9 cellular contexts compared by ENCODE assay signal in genomic region chr7:1961776-1962276, GRCh38.
DNase-seq lines count a peak whose midpoint lies in the region; ATAC-seq, FAIRE-seq and TF ChIP-seq lines count a peak whose summit lies in the region.
"Had no signal": no experiment of that assay in that cellular context is flagged by ENCODE, and none has a peak within 500 bp of the region (broad histone marks: within the 10 kb centered on the region; RNA-seq: fewer than 3 reads in every experiment).

No MANE protein-coding gene starts in this region.

- peak; percentile 66 for FAIRE-seq in K562 (lab: Jason Lieb, UNC)

- POLR2A ChIA-PET in K562 (lab: Yijun Ruan, JAX) = no interaction called here

- H3K79me2 ChIP-seq in GM23248 (ENCODE audit: insufficient read depth) (no peaks in the 10 kb centered on the region), K562 (ENCODE audit: control insufficient read depth, insufficient read depth, low read length) (no peaks in the 10 kb centered on the region), GM23338 (replicated peaks; ENCODE audit: insufficient read depth) (no peaks in the 10 kb centered on the region; the same call in none of the 2 replicates)

- H3K4me2 ChIP-seq in GM23248 (ENCODE audit: unreplicated experiment) (no peak overlapping the region), K562 (ENCODE audit: insufficient read depth, low read length) (no peak overlapping the region), GM23338 (no peak overlapping the region)

- H3K36me3 ChIP-seq in GM23248 (ENCODE audit: low read depth) = no peaks in the 10 kb centered on the region
- peaks cover 7% of the 10 kb centered on the region; the same call in 2 of the 3 replicates for H3K36me3 ChIP-seq in K562 (ENCODE audit: control insufficient read depth, insufficient read depth, low read length)
- H3K36me3 ChIP-seq in GM23338 (ENCODE audit: insufficient read depth) = no peaks in the 10 kb centered on the region
- H3K36me3 ChIP-seq in right atrium auricular region = no peaks in the 10 kb centered on the region

- no peak for TF ChIP-seq RAD21 in K562 (CRISPR knock-in tag; conservative IDR thresholded peaks at IDR 0.05 in 1 of 2, IDR thresholded peaks at IDR 0.05 in 1 of 2)

- H3K27me3 ChIP-seq in GM23248 (replicated peaks; ENCODE audit: insufficient read depth) (no peaks in the 10 kb centered on the region), K562 (ENCODE audit: control insufficient read depth in 2 of 2, insufficient read depth in 2 of 2, low read length in 2 of 2) (no peaks in the 10 kb centered on the region), GM23338 (ENCODE audit: insufficient read depth) (no peaks in the 10 kb centered on the region), right atrium auricular region (no peaks in the 10 kb centered on the region)

- no peaks in the 10 kb centered on the region; the same call in 1 of the 3 replicates for H3K9me3 Mint-ChIP-seq in GM23338

- peaks cover 6% of the 10 kb centered on the region for H3K27me3 Mint-ChIP-seq in GM23338 (ENCODE audit: insufficient read depth, low read depth, poor library complexity)

- ATAC-seq in K562 (no peak), GM23338 (no peak)

- H3K4me3 ChIP-seq in GM23248 (no peak overlapping the region), K562 (no peak overlapping the region), GM23338 (no peak overlapping the region), right atrium auricular region (no peak overlapping the region)

- no peak overlapping the region for H2AFZ ChIP-seq in GM23248
- H2AFZ ChIP-seq in K562 (ENCODE audit: low read depth, low read length) = no peak overlapping the region
- H2AFZ ChIP-seq in GM23338 = no peak overlapping the region

- no peak for TF ChIP-seq POLR2A in K562 (conservative IDR thresholded peaks at IDR 0.05)

- H3K27ac Mint-ChIP-seq in GM23338 = no peak overlapping the region

- H4K20me1 ChIP-seq in GM23248 (ENCODE audit: insufficient read depth) = no peaks in the 10 kb centered on the region
- H4K20me1 ChIP-seq in K562 (replicated peaks; ENCODE audit: control insufficient read depth, insufficient read depth, low read length) = no peaks in the 10 kb centered on the region
- H4K20me1 ChIP-seq in GM23338 (replicated peaks; ENCODE audit: insufficient read depth) = no peaks in the 10 kb centered on the region; the same call in 1 of the 2 replicates

- peaks cover 14% of the 10 kb centered on the region for H3K36me3 Mint-ChIP-seq in GM23338 (ENCODE audit: low read depth)

- in situ Hi-C loops in GM23248 (cut with MboI) = no loop called here
- in situ Hi-C loops in K562 (cut with MboI) = no loop called here

- BruUV-seq in K562 (replicated peaks; lab: Mats Ljungman, UMichigan) = no TSS peak

- H3K9ac ChIP-seq in GM23248 = peak overlapping the region; percentile 74
- H3K9ac ChIP-seq in K562 (ENCODE audit: insufficient read depth in 1 of 2, low read depth in 2 of 2, low read length in 2 of 2) = no peak overlapping the region

- CTCF ChIA-PET in K562 (lab: Yijun Ruan, JAX; ENCODE audit: low intra/inter-chr PET ratio) = no interaction called here

- H3K27ac ChIP-seq in GM23248 = peak overlapping the region; percentile 99
- no peak overlapping the region for H3K27ac ChIP-seq in K562 (ENCODE audit: extremely low read depth, low read depth, low read length)
- H3K27ac ChIP-seq in GM23338 (ENCODE audit: low read depth) = no peak overlapping the region
- H3K27ac ChIP-seq in right atrium auricular region = no peak overlapping the region

- no peak overlapping the region for H3K4me3 Mint-ChIP-seq in GM23338

- DNase-seq in GM23248 = peak; percentile 86
- peak in 3 of 4 experiments; percentile 20 to 50 (median 21) for DNase-seq in activated CD4-positive, CD25-positive, alpha-beta regulatory T cell (lab: John Stamatoyannopoulos, UW)
- DNase-seq in K562 (ENCODE audit: extremely low read depth in 1 of 4, low spot score in 3 of 4) = peak in 1 of 4 experiments; percentile 27
- peak; percentile 80 for DNase-seq in stimulated activated CD4-positive, alpha-beta T cell treated with anti-CD3 and anti-CD28 coated beads, Interleukin-1b, Interleukin-23, amount 100 ng/mL, for 48 hours
- no peak for DNase-seq in GM23338 (ENCODE audit: low spot score)
- no peak for DNase-seq in Ammon's horn (ENCODE audit: low spot score)
- no peak for DNase-seq in superior temporal gyrus (ENCODE audit: extremely low spot score)
- DNase-seq in right atrium auricular region (ENCODE audit: low spot score) = no peak
- DNase-seq: NCI-H446 had no signal

- H3K4me1 Mint-ChIP-seq in GM23338 = peaks cover 5% of the 10 kb centered on the region; the same call in 2 of the 3 replicates

- WGBS in GM23248 (ENCODE audit: low coverage in 1 of 2, low lambda C conversion rate in 2 of 2, missing lambda C conversion rate in 2 of 2), 2 experiments = 17 to 21% methylated on average over 13 to 14 of the region's 14 CpGs
- 17% methylated on average over 14 of the region's 14 CpGs for WGBS in K562 (ENCODE audit: insufficient coverage, low coverage, missing lambda C conversion rate)

- H3K9me2 ChIP-seq in GM23248 (ENCODE audit: insufficient read depth) (no peaks in the 10 kb centered on the region), GM23338 (ENCODE audit: insufficient read depth) (no peaks in the 10 kb centered on the region)

- H3K4me1 ChIP-seq in GM23248 (ENCODE audit: insufficient read depth) (peaks cover 10% of the 10 kb centered on the region; the same call in 1 of the 2 replicates), K562 (replicated peaks in 1 of 2; ENCODE audit: control insufficient read depth in 2 of 2, insufficient read depth in 2 of 2, low read length in 2 of 2) (peaks cover 0 to 22% of the 10 kb centered on the region in 2 experiments; a peak in 2 of 5 replicates), GM23338 (ENCODE audit: insufficient read depth) (no peaks in the 10 kb centered on the region), right atrium auricular region (no peaks in the 10 kb centered on the region)

- H3K9me3 ChIP-seq in GM23248 (ENCODE audit: low read depth) = no peaks in the 10 kb centered on the region
- H3K9me3 ChIP-seq in K562 (replicated peaks; ENCODE audit: control insufficient read depth, insufficient read depth, low read depth, low read length) = peaks cover 3% of the 10 kb centered on the region; the same call in 1 of the 2 replicates
- no peaks in the 10 kb centered on the region for H3K9me3 ChIP-seq in right atrium auricular region

- no peaks in the 10 kb centered on the region for H3K9me1 ChIP-seq in K562 (ENCODE audit: control insufficient read depth, insufficient read depth, low read length)

- TF ChIP-seq EP300 in K562 (IDR thresholded peaks at IDR 0.05; ENCODE audit: low read length) = no peak

- intact Hi-C loops in K562 (cut with micrococcal nuclease) = no loop called here

- TF ChIP-seq CTCF in K562 (IDR thresholded peaks at IDR 0.05 in 2 of 3, conservative IDR thresholded peaks at IDR 0.05 in 1 of 3; ENCODE audit: insufficient read depth in 2 of 3, low read depth in 1 of 3, low read length in 3 of 3) (no peak), GM23338 (conservative IDR thresholded peaks at IDR 0.05; ENCODE audit: low read depth in 2 of 2) (no peak), right atrium auricular region (IDR thresholded peaks at IDR 0.05) (no peak)

- peaks cover 33% of the 10 kb centered on the region for H3F3A ChIP-seq in GM23248 (ENCODE audit: insufficient read depth)
- no peaks in the 10 kb centered on the region for H3F3A ChIP-seq in GM23338 (replicated peaks; ENCODE audit: low read depth)

TF ChIP-seq in K562, 482 proteins besides CTCF, POLR2A, EP300 and RAD21 (continues in another document):
- TF ChIP-seq RCOR1 (IDR thresholded peaks at IDR 0.05; ENCODE audit: borderline replicate concordance in 1 of 2, low read depth in 2 of 2, low read length in 2 of 2) (peak in 1 of 2 experiments; percentile 36; a peak in 1 of 4 replicates), ZFP36 (IDR thresholded peaks at IDR 0.05; ENCODE audit: low read depth, low read length, partially characterized antibody) (peak; percentile 38), TEAD4 (IDR thresholded peaks at IDR 0.05; ENCODE audit: low read length) (peak; percentile 45), TEAD4 (CRISPR knock-in tag; IDR thresholded peaks at IDR 0.05; ENCODE audit: borderline replicate concordance) (no peak), NFATC3 (IDR thresholded peaks at IDR 0.05) (no peak), ELK3 (CRISPR knock-in tag; IDR thresholded peaks at IDR 0.05) (no peak), NCOA4 (IDR thresholded peaks at IDR 0.05; ENCODE audit: partially characterized antibody) (no peak), FOSL1 (tag; conservative IDR thresholded peaks at IDR 0.05) (peak; percentile 82), MCM3 (IDR thresholded peaks at IDR 0.05) (no peak)

TF ChIP-seq in GM23338, 12 proteins besides CTCF, POLR2A, EP300 and RAD21:
- no peak for TF ChIP-seq REST (IDR thresholded peaks at IDR 0.05; ENCODE audit: unreplicated experiment)

Comparison
In these comparisons a context has a peak if more than half of its experiments do, and no peak if none do; other contexts are left out.
1. DNase-seq: peak in GM23248 (single experiment), activated CD4-positive, CD25-positive, alpha-beta regulatory T cell (3 of 4) and stimulated activated CD4-positive, alpha-beta T cell treated with anti-CD3 and anti-CD28 coated beads, Interleukin-1b, Interleukin-23, amount 100 ng/mL, for 48 hours (single experiment); none in GM23338 (single experiment), Ammon's horn (single experiment), superior temporal gyrus (single experiment) and right atrium auricular region (single experiment).